ENCODE assay signal across 18 cellular contexts in genomic region chr6:44178424-44179071, GRCh38. TPM values are rescaled to one million over a fixed set of nuclear protein-coding genes. Genes with fewer than 3 reads are reported as not detected.
DNase-seq lines count a peak whose midpoint lies in the region; ATAC-seq and TF ChIP-seq lines count a peak whose summit lies in the region.
"Had no signal": no experiment of that assay in that cellular context is flagged by ENCODE, and none has a peak within 500 bp of the region (broad histone marks: within the 10 kb centered on the region; RNA-seq: fewer than 3 reads in every experiment).

No MANE protein-coding gene starts in this region.

- TF ChIP-seq POLR2A in IMR-90 (IDR thresholded peaks at IDR 0.05; ENCODE audit: low read depth, low read length) (no peak), gastroesophageal sphincter (IDR thresholded peaks at IDR 0.05) (no peak), ovary (IDR thresholded peaks at IDR 0.05) (no peak)

- peaks cover 9% of the 10 kb centered on the region for H3K4me1 Mint-ChIP-seq in activated CD4-positive, alpha-beta T cell treated with anti-CD3 and anti-CD28 coated beads, Interleukin-2, amount 10 ng/mL, durations not matched to agents 7 days and 5 days

- TF ChIP-seq CTCF in IMR-90 (conservative IDR thresholded peaks at IDR 0.05; ENCODE audit: low read depth, low read length) (no peak), mammary epithelial cell (conservative IDR thresholded peaks at IDR 0.05 in 1 of 2, IDR thresholded peaks at IDR 0.05 in 1 of 2; ENCODE audit: extremely low read depth in 1 of 2, insufficient read depth in 1 of 2, low read depth in 1 of 2, low read length in 2 of 2) (no peak), gastroesophageal sphincter (IDR thresholded peaks at IDR 0.05) (no peak), ovary (IDR thresholded peaks at IDR 0.05) (no peak)

- 90% methylated on average over 5 of the region's 9 CpGs; no CpG with 5 or more reads in 1 of the 2 experiments for WGBS in IMR-90 (ENCODE audit: extremely low coverage in 2 of 2, insufficient read length in 1 of 2), 2 experiments
- 81% methylated on average over 7 of the region's 9 CpGs for WGBS in mammary epithelial cell (ENCODE audit: low coverage, missing lambda C conversion rate)
- no CpG with 5 or more reads among the region's 9 CpGs for WGBS in neuronal stem cell (ENCODE audit: extremely low coverage in 2 of 2, insufficient read length in 2 of 2, insufficient replicate concordance in 1 of 2), 2 donors
- WGBS in gastroesophageal sphincter (ENCODE audit: low coverage in 1 of 2), 2 donors = 83 to 99% methylated on average over 7 of the region's 9 CpGs
- 69 to 82% (median 78%) methylated on average over 9 of the region's 9 CpGs for WGBS in ovary, 3 donors

- no peak overlapping the region for H3K4me3 Mint-ChIP-seq in activated CD4-positive, alpha-beta T cell treated with anti-CD3 and anti-CD28 coated beads, Interleukin-2, amount 10 ng/mL, durations not matched to agents 7 days and 5 days
- H3K4me3 Mint-ChIP-seq: neural crest cell had no signal

- BruUV-seq in IMR-90 (replicated peaks; lab: Mats Ljungman, UMichigan) (no TSS peak), mammary epithelial cell (replicated peaks; lab: Mats Ljungman, UMichigan) (no TSS peak)

- H3K9ac ChIP-seq in IMR-90 (ENCODE audit: low read depth, low read length) (no peak overlapping the region), mammary epithelial cell (ENCODE audit: insufficient read depth, low read length) (no peak overlapping the region), neuronal stem cell (ENCODE audit: low read depth, low read length, poor library complexity) (no peak overlapping the region)

- H4K20me1 ChIP-seq in IMR-90 (ENCODE audit: insufficient read depth, low read length) (no peaks in the 10 kb centered on the region; the same call in 1 of the 2 replicates), mammary epithelial cell (ENCODE audit: insufficient read depth, low read length) (no peaks in the 10 kb centered on the region)

- intact Hi-C loops in IMR-90 (cut with micrococcal nuclease) (loop anchor here (1.0 kb wide), 1 partner anchor 59 kb away; no protein-coding TSS in a partner anchor), mammary epithelial cell (cut with micrococcal nuclease) (no loop called here), ovary (cut with DNase I) (loop anchor here in 3 of 4 donors (5.0 to 10.0 kb wide), 3 partner anchors 49 to 666 kb away; partner anchors contain the start of gene LRRC73 (in 1 of the 3))

- H3K4ac ChIP-seq in IMR-90 (ENCODE audit: low read depth, low read length) = peak overlapping the region; percentile 34; the same call in 1 of the 2 replicates
- H3K4ac ChIP-seq in neuronal stem cell (ENCODE audit: low read length) = no peak overlapping the region

- DNase-seq in IMR-90 (no peak), mammary epithelial cell (no peak), neuronal stem cell (ENCODE audit: low spot score) (no peak), ovary (no peak)
- DNase-seq in activated CD4-positive, alpha-beta T cell treated with anti-CD3 and anti-CD28 coated beads, Interleukin-2, amount 10 ng/mL, durations not matched to agents 7 days and 5 days = no peak
- DNase-seq: activated CD8-positive, alpha-beta memory T cell treated with anti-CD3 and anti-CD28 coated beads, Interleukin-2, amount 50 U/mL, for 48 hours; activated naive CD4-positive, alpha-beta T cell treated with Interleukin-2 at 50 U/mL for 16 hours; COR-L47; glutamatergic neuron; MM.1S; NCI-H187; NCI-H446 treated with DMSO at 0.1 percent for 48 hours; SHP77 treated with DMSO at 0.1 percent for 48 hours; stimulated activated CD4-positive, alpha-beta T cell treated with anti-CD3 and anti-CD28 coated beads, Interleukin-1b, Interleukin-23, amount 100 ng/mL, for 48 hours had no signal

- no peaks in the 10 kb centered on the region for H3K79me1 ChIP-seq in IMR-90 (ENCODE audit: low read depth in 1 of 2, low read length in 2 of 2)
- no peaks in the 10 kb centered on the region for H3K79me1 ChIP-seq in neuronal stem cell (ENCODE audit: low read depth, low read length)

- H3K9me1 ChIP-seq in IMR-90 (ENCODE audit: insufficient read depth, low read length) = 0 out of 2 replicates have a peak, but pooled peaks cover 9% of the 10 kb centered on the region

- no peak overlapping the region for H2AK5ac ChIP-seq in IMR-90 (ENCODE audit: low read depth, low read length)
- peak overlapping the region; percentile 84 for H2AK5ac ChIP-seq in neuronal stem cell (ENCODE audit: low read depth, low read length)

- CTCF ChIA-PET in IMR-90 (lab: Yijun Ruan, JAX) = no interaction called here
- CTCF ChIA-PET in mammary epithelial cell (lab: Charles Lee; ENCODE audit: low non-redundant PET) = no interaction called here
- CTCF ChIA-PET in activated CD4-positive, alpha-beta T cell treated with anti-CD3 and anti-CD28 coated beads, Interleukin-2, amount 10 ng/mL, durations not matched to agents 7 days and 5 days (lab: Charles Lee) = interaction anchor here (1.0 to 1.5 kb wide), 4 partner anchors 10 to 79 kb away, joined by 3 to 5 read pairs (median 4); partner anchors contain the start of gene SLC35B2

- H3K4me1 ChIP-seq in IMR-90 (ENCODE audit: control insufficient read depth, insufficient read depth, low read length) = no peaks in the 10 kb centered on the region
- H3K4me1 ChIP-seq in mammary epithelial cell (ENCODE audit: insufficient read depth, low read length) = peaks cover 8% of the 10 kb centered on the region
- peaks cover 0 to 9% of the 10 kb centered on the region in 2 donors for H3K4me1 ChIP-seq in neuronal stem cell (ENCODE audit: control insufficient read depth in 2 of 2, insufficient read depth in 1 of 2, low read depth in 1 of 2, low read length in 2 of 2)
- peaks cover 0 to 10% (median 0%) of the 10 kb centered on the region in 3 donors for H3K4me1 ChIP-seq in gastroesophageal sphincter
- H3K4me1 ChIP-seq in ovary (ENCODE audit: insufficient read depth) = peaks cover 3% of the 10 kb centered on the region

- no peak overlapping the region for H2BK20ac ChIP-seq in IMR-90 (ENCODE audit: low read depth, low read length)

- H2BK12ac ChIP-seq in neuronal stem cell (ENCODE audit: low read length) = no peak overlapping the region

- no peaks in the 10 kb centered on the region for H3K79me2 ChIP-seq in mammary epithelial cell (ENCODE audit: insufficient read depth, low read length)

- H3K23ac ChIP-seq in IMR-90 (ENCODE audit: low read depth, low read length) = no peak overlapping the region
- no peak overlapping the region for H3K23ac ChIP-seq in neuronal stem cell (ENCODE audit: low read depth, low read length, poor library complexity)

- H4K5ac ChIP-seq in IMR-90 (ENCODE audit: low read depth, low read length) = no peak overlapping the region

- H2BK5ac ChIP-seq in IMR-90 (ENCODE audit: low read depth, low read length, poor library complexity, severe bottlenecking) = no peak overlapping the region
- H2BK5ac ChIP-seq in neuronal stem cell (ENCODE audit: low read length) = no peak overlapping the region

- H2AK9ac ChIP-seq in IMR-90 (replicated peaks; ENCODE audit: low read depth, low read length, poor library complexity) = no peak overlapping the region

- H2BK15ac ChIP-seq in IMR-90 (ENCODE audit: low read depth, low read length) (no peak overlapping the region), neuronal stem cell (ENCODE audit: low read length) (peak overlapping the region; percentile 67)

- H3K36me3 ChIP-seq in IMR-90 (ENCODE audit: control insufficient read depth, insufficient read depth, low read length) (no peaks in the 10 kb centered on the region), mammary epithelial cell (ENCODE audit: insufficient read depth, low read length) (no peaks in the 10 kb centered on the region), neuronal stem cell (replicated peaks in 1 of 2; ENCODE audit: control insufficient read depth in 2 of 2, insufficient read depth in 2 of 2, low read length in 2 of 2) (no peaks in the 10 kb centered on the region), gastroesophageal sphincter (no peaks in the 10 kb centered on the region), ovary (no peaks in the 10 kb centered on the region)

- H4K91ac ChIP-seq in IMR-90 (ENCODE audit: insufficient read depth, low read depth, low read length) (no peak overlapping the region), neuronal stem cell (ENCODE audit: low read depth, low read length, poor library complexity) (no peak overlapping the region)

- H3K18ac ChIP-seq in IMR-90 (ENCODE audit: low read depth, low read length) (no peak overlapping the region), neuronal stem cell (ENCODE audit: low read length) (no peak overlapping the region)

- H2AFZ ChIP-seq in IMR-90 (replicated peaks; ENCODE audit: low read length, poor library complexity) (peak overlapping the region; percentile 57), mammary epithelial cell (ENCODE audit: low read depth, low read length) (peak overlapping the region; percentile 36), neuronal stem cell (ENCODE audit: low read length) (no peak overlapping the region)

- no peak overlapping the region for H3K27ac Mint-ChIP-seq in activated CD4-positive, alpha-beta T cell treated with anti-CD3 and anti-CD28 coated beads, Interleukin-2, amount 10 ng/mL, durations not matched to agents 7 days and 5 days

- H3K4me2 ChIP-seq in IMR-90 (ENCODE audit: low read depth, low read length) (no peak overlapping the region), mammary epithelial cell (ENCODE audit: insufficient read depth, low read depth, low read length) (no peak overlapping the region), neuronal stem cell (ENCODE audit: insufficient read depth, low read length, poor library complexity, severe bottlenecking) (no peak overlapping the region)

- peaks cover 5% of the 10 kb centered on the region; the same call in 1 of the 2 replicates for H3K27me3 ChIP-seq in IMR-90 (ENCODE audit: control insufficient read depth, insufficient read depth, low read length)
- no peaks in the 10 kb centered on the region for H3K27me3 ChIP-seq in mammary epithelial cell (ENCODE audit: insufficient read depth, low read length)
- H3K27me3 ChIP-seq in neuronal stem cell (ENCODE audit: control insufficient read depth in 3 of 3, insufficient read depth in 3 of 3, low read depth in 1 of 3, low read length in 3 of 3) = no peaks in the 10 kb centered on the region
- H3K27me3 ChIP-seq in gastroesophageal sphincter = no peaks in the 10 kb centered on the region
- H3K27me3 ChIP-seq in ovary = no peaks in the 10 kb centered on the region

- H3K14ac ChIP-seq in IMR-90 (replicated peaks; ENCODE audit: low read depth, low read length) (0 out of 2 replicates have a peak overlapping the region, but pooled peaks have one; percentile 58), neuronal stem cell (ENCODE audit: low read length) (no peak overlapping the region)

- H3K27me3 Mint-ChIP-seq in activated CD4-positive, alpha-beta T cell treated with anti-CD3 and anti-CD28 coated beads, Interleukin-2, amount 10 ng/mL, durations not matched to agents 7 days and 5 days = no peaks in the 10 kb centered on the region

- H3K27ac ChIP-seq in IMR-90 (ENCODE audit: insufficient read depth, low read length) = no peak overlapping the region
- no peak overlapping the region for H3K27ac ChIP-seq in mammary epithelial cell (ENCODE audit: insufficient read depth, low read depth, low read length)
- no peak overlapping the region for H3K27ac ChIP-seq in neuronal stem cell (replicated peaks; ENCODE audit: low read length)
- no peak overlapping the region for H3K27ac ChIP-seq in gastroesophageal sphincter
- no peak overlapping the region for H3K27ac ChIP-seq in ovary

- dilution Hi-C loops in IMR-90 (cut with HindIII; ENCODE audit: low sequenced_read_pairs, unreplicated experiment) (no loop called here), mammary epithelial cell (cut with HindIII; ENCODE audit: low sequenced_read_pairs) (no loop called here)

- no peak for TF ChIP-seq RAD21 in IMR-90 (IDR thresholded peaks at IDR 0.05; ENCODE audit: low read length)

- H3K56ac ChIP-seq in IMR-90 (ENCODE audit: extremely low read depth, insufficient read depth, low read length) = no peak overlapping the region

- H3K9me3 Mint-ChIP-seq in activated CD4-positive, alpha-beta T cell treated with anti-CD3 and anti-CD28 coated beads, Interleukin-2, amount 10 ng/mL, durations not matched to agents 7 days and 5 days = no peaks in the 10 kb centered on the region
- H3K9me3 Mint-ChIP-seq: neural crest cell had no signal

- ATAC-seq in IMR-90 (ENCODE audit: low read depth) (no peak), gastroesophageal sphincter (no peak)
- ATAC-seq: activated CD4-positive, CD25-positive, alpha-beta regulatory T cell treated with anti-CD3 and anti-CD28 coated beads, Interleukin-2, amount 50 U/mL, for 24 hours had no signal

- TF ChIP-seq EP300 in gastroesophageal sphincter (IDR thresholded peaks at IDR 0.05) = no peak
- TF ChIP-seq EP300 in ovary (IDR thresholded peaks at IDR 0.05) = no peak

- H4K8ac ChIP-seq in IMR-90 (ENCODE audit: low read depth in 2 of 2, low read length in 2 of 2) = 0 out of 4 replicates have a peak overlapping the region, but pooled peaks of 1 of the 2 experiments have one; percentile 5
- no peak overlapping the region for H4K8ac ChIP-seq in neuronal stem cell (ENCODE audit: low read depth, low read length)

- POLR2A ChIA-PET in IMR-90 (lab: Charles Lee; ENCODE audit: unreplicated experiment) = no interaction called here
- POLR2A ChIA-PET in activated CD4-positive, alpha-beta T cell treated with anti-CD3 and anti-CD28 coated beads, Interleukin-2, amount 10 ng/mL, durations not matched to agents 7 days and 5 days (lab: Charles Lee) = no interaction called here

- H2BK120ac ChIP-seq in IMR-90 (ENCODE audit: low read depth, low read length) (no peak overlapping the region), neuronal stem cell (ENCODE audit: low read depth, low read length) (no peak overlapping the region)

- no peaks in the 10 kb centered on the region for H3K36me3 Mint-ChIP-seq in activated CD4-positive, alpha-beta T cell treated with anti-CD3 and anti-CD28 coated beads, Interleukin-2, amount 10 ng/mL, durations not matched to agents 7 days and 5 days (ENCODE audit: low read depth)

- no peaks in the 10 kb centered on the region for H3K9me3 ChIP-seq in IMR-90 (ENCODE audit: control insufficient read depth, insufficient read depth, low read length)
- peaks cover 5% of the 10 kb centered on the region for H3K9me3 ChIP-seq in mammary epithelial cell (replicated peaks; ENCODE audit: insufficient read depth, low read length)
- no peaks in the 10 kb centered on the region for H3K9me3 ChIP-seq in neuronal stem cell (replicated peaks in 1 of 2; ENCODE audit: control insufficient read depth in 2 of 2, insufficient read depth in 1 of 2, low read depth in 1 of 2, low read length in 2 of 2)
- no peaks in the 10 kb centered on the region for H3K9me3 ChIP-seq in gastroesophageal sphincter
- no peaks in the 10 kb centered on the region for H3K9me3 ChIP-seq in ovary

- in situ Hi-C loops in IMR-90 (cut with MboI; ENCODE audit: low sequenced_read_pairs) (no loop called here), mammary epithelial cell (cut with MboI; ENCODE audit: low sequenced_read_pairs in 2 of 2) (loop anchor here in 1 of 2 donors (10.0 kb wide), 1 partner anchor 56 kb away; no protein-coding TSS in a partner anchor)

- H3K4me3 ChIP-seq in IMR-90 (ENCODE audit: insufficient read depth, low read depth, low read length) (no peak overlapping the region), mammary epithelial cell (replicated peaks in 1 of 3; ENCODE audit: insufficient read depth in 1 of 3, low read depth in 2 of 3, low read length in 3 of 3) (no peak overlapping the region), neuronal stem cell (ENCODE audit: low read length in 2 of 2) (no peak overlapping the region), gastroesophageal sphincter (no peak overlapping the region), ovary (no peak overlapping the region)

RNA-seq across cellular contexts. Expression of gene CAPN11, which starts 19.9 kb away (rescaled TPM):
- total RNA-seq in IMR-90 (2012; rRNA removed) (not detected in 2 replicates), mammary epithelial cell (1 to 10 TPM in 1 of 2 donors, not detected in 1; 2.0 TPM), gastroesophageal sphincter (under 1 TPM in 3 of 4 donors, not detected in 1; 0.19 to 0.45 (median 0.27) TPM), ovary (under 1 TPM in 3 of 7 donors, not detected in 4; 0.18 to 0.22 (median 0.20) TPM)
- polyA plus RNA-seq in IMR-90 (2012; rRNA removed) (not detected in 2 replicates), mammary epithelial cell (not detected), ovary (under 1 TPM; 0.17 to 0.38 TPM)
- 0.01 TPM in 1 of 2 replicates, not detected in the other for polyA plus RNA-seq in IMR-90 (2012; cell fraction: cytosol; rRNA removed)
- polyA plus RNA-seq in IMR-90 (2012; cell fraction: nucleus; rRNA removed; ENCODE audit: low replicate concordance) = 0.10 and 0.24 TPM in 2 replicates
- polyA minus RNA-seq in mammary epithelial cell = 1.3 TPM
- polyA plus RNA-seq in neuronal stem cell (2013, experiment 1 of 2) = 0.17 TPM
- 0.14 TPM for polyA plus RNA-seq in neuronal stem cell (2013, experiment 2 of 2)
- total RNA-seq in activated CD4-positive, alpha-beta T cell treated with anti-CD3 and anti-CD28 coated beads, Interleukin-2, amount 10 ng/mL, durations not matched to agents 7 days and 5 days = 1 to 10 TPM; 2.5 to 3.0 TPM
- total RNA-seq: neural crest cell; T-helper 2 cell treated with Interferon-gamma antibody and Interleukin-4, amounts not matched to agents 100 ng/mL and 5 ng/mL, for 36 hours had no signal

RNA-seq across cellular contexts. Expression of gene MYMX, which starts 38.2 kb away (rescaled TPM):
- total RNA-seq in IMR-90 (2012; rRNA removed) (not detected in 2 replicates), mammary epithelial cell (under 1 TPM in 1 of 2 donors, not detected in 1; 0.17 TPM), gastroesophageal sphincter (1 to 10 TPM in 1 of 4 donors, not detected in 3; 1.4 TPM), ovary (under 1 TPM in 2 of 7 donors, not detected in 5; 0.43 to 0.50 TPM)
- polyA plus RNA-seq in IMR-90 (2012; rRNA removed) (not detected in 2 replicates), mammary epithelial cell (0.12 TPM), ovary (under 1 TPM; 0.40 to 0.42 TPM)
- polyA plus RNA-seq in IMR-90 (2012; cell fraction: cytosol; rRNA removed) = not detected in 2 replicates
- not detected in 2 replicates for polyA plus RNA-seq in IMR-90 (2012; cell fraction: nucleus; rRNA removed; ENCODE audit: low replicate concordance)
- polyA minus RNA-seq in mammary epithelial cell = not detected
- 2.1 TPM for polyA plus RNA-seq in neuronal stem cell (2013, experiment 1 of 2)
- polyA plus RNA-seq in neuronal stem cell (2013, experiment 2 of 2) = 2.3 TPM
- total RNA-seq in activated CD4-positive, alpha-beta T cell treated with anti-CD3 and anti-CD28 coated beads, Interleukin-2, amount 10 ng/mL, durations not matched to agents 7 days and 5 days = not detected
- total RNA-seq: neural crest cell; T-helper 2 cell treated with Interferon-gamma antibody and Interleukin-4, amounts not matched to agents 100 ng/mL and 5 ng/mL, for 36 hours had no signal

RNA-seq across cellular contexts. Expression of gene SLC29A1, which starts 44.8 kb away (rescaled TPM):
- total RNA-seq in IMR-90 (2012; rRNA removed) = 4.1 and 4.7 TPM in 2 replicates
- polyA plus RNA-seq in IMR-90 (2012; rRNA removed) = 22.1 and 23.2 TPM in 2 replicates
- polyA plus RNA-seq in IMR-90 (2012; cell fraction: cytosol; rRNA removed) = 20.7 and 23.2 TPM in 2 replicates
- 33.9 and 57.0 TPM in 2 replicates for polyA plus RNA-seq in IMR-90 (2012; cell fraction: nucleus; rRNA removed; ENCODE audit: low replicate concordance)
- 10 to 100 TPM; 45.7 to 55.5 TPM for total RNA-seq in mammary epithelial cell
- 156 TPM for polyA plus RNA-seq in mammary epithelial cell
- 157 TPM for polyA minus RNA-seq in mammary epithelial cell
- 101 TPM for polyA plus RNA-seq in neuronal stem cell (2013, experiment 1 of 2)
- polyA plus RNA-seq in neuronal stem cell (2013, experiment 2 of 2) = 102 TPM
- 10 to 100 TPM; 38.5 to 46.9 TPM for total RNA-seq in activated CD4-positive, alpha-beta T cell treated with anti-CD3 and anti-CD28 coated beads, Interleukin-2, amount 10 ng/mL, durations not matched to agents 7 days and 5 days
- 100 to 1,000 TPM; 101 to 281 (median 134) TPM for total RNA-seq in gastroesophageal sphincter
- 10 to 100 TPM; 11.2 to 35.4 (median 30.2) TPM for total RNA-seq in ovary
- 10 to 100 TPM; 24.8 to 54.0 TPM for polyA plus RNA-seq in ovary

RNA-seq across cellular contexts. Expression of gene TMEM63B, which starts 51.2 kb away (rescaled TPM):
- total RNA-seq in IMR-90 (2012; rRNA removed) = 12.2 and 12.8 TPM in 2 replicates
- 42.6 and 45.6 TPM in 2 replicates for polyA plus RNA-seq in IMR-90 (2012; rRNA removed)
- polyA plus RNA-seq in IMR-90 (2012; cell fraction: cytosol; rRNA removed) = 18.6 and 55.2 TPM in 2 replicates
- polyA plus RNA-seq in IMR-90 (2012; cell fraction: nucleus; rRNA removed; ENCODE audit: low replicate concordance) = 129 TPM in 2 replicates
- total RNA-seq in mammary epithelial cell = 100 to 1,000 TPM; 121 to 182 TPM
- polyA plus RNA-seq in mammary epithelial cell = 141 TPM
- polyA minus RNA-seq in mammary epithelial cell = 256 TPM
- 28.8 TPM for polyA plus RNA-seq in neuronal stem cell (2013, experiment 1 of 2)
- 27.4 TPM for polyA plus RNA-seq in neuronal stem cell (2013, experiment 2 of 2)
- 10 to 100 TPM; 14.5 to 15.3 TPM for total RNA-seq in activated CD4-positive, alpha-beta T cell treated with anti-CD3 and anti-CD28 coated beads, Interleukin-2, amount 10 ng/mL, durations not matched to agents 7 days and 5 days
- total RNA-seq in gastroesophageal sphincter = 10 to 100 TPM; 11.3 to 32.0 (median 23.9) TPM
- total RNA-seq in ovary = 10 to 100 TPM in 6 of 7 donors, 1 to 10 TPM in 1; 7.5 to 20.6 (median 16.5) TPM
- polyA plus RNA-seq in ovary = 10 to 100 TPM; 11.7 to 25.7 TPM

RNA-seq across cellular contexts. Expression of gene MRPL14, which starts 51.3 kb away (rescaled TPM):
- total RNA-seq in IMR-90 (2012; rRNA removed) = 43.7 and 52.8 TPM in 2 replicates
- polyA plus RNA-seq in IMR-90 (2012; rRNA removed) = 87.9 and 102 TPM in 2 replicates
- polyA plus RNA-seq in IMR-90 (2012; cell fraction: cytosol; rRNA removed) = 107 and 112 TPM in 2 replicates
- polyA plus RNA-seq in IMR-90 (2012; cell fraction: nucleus; rRNA removed; ENCODE audit: low replicate concordance) = 25.7 and 42.9 TPM in 2 replicates
- 10 to 100 TPM; 57.2 to 82.0 TPM for total RNA-seq in mammary epithelial cell
- 110 TPM for polyA plus RNA-seq in mammary epithelial cell
- 56.3 TPM for polyA minus RNA-seq in mammary epithelial cell
- 64.6 TPM for polyA plus RNA-seq in neuronal stem cell (2013, experiment 1 of 2)
- polyA plus RNA-seq in neuronal stem cell (2013, experiment 2 of 2) = 66.2 TPM
- 10 to 100 TPM; 37.6 to 47.2 TPM for total RNA-seq in activated CD4-positive, alpha-beta T cell treated with anti-CD3 and anti-CD28 coated beads, Interleukin-2, amount 10 ng/mL, durations not matched to agents 7 days and 5 days
- total RNA-seq in gastroesophageal sphincter = 10 to 100 TPM; 31.6 to 40.5 (median 35.8) TPM
- 10 to 100 TPM; 21.5 to 35.9 (median 24.9) TPM for total RNA-seq in ovary
- polyA plus RNA-seq in ovary = 10 to 100 TPM; 20.8 to 23.3 TPM
